8 cellular contexts compared by ENCODE assay signal in the genomic region with DNA sequence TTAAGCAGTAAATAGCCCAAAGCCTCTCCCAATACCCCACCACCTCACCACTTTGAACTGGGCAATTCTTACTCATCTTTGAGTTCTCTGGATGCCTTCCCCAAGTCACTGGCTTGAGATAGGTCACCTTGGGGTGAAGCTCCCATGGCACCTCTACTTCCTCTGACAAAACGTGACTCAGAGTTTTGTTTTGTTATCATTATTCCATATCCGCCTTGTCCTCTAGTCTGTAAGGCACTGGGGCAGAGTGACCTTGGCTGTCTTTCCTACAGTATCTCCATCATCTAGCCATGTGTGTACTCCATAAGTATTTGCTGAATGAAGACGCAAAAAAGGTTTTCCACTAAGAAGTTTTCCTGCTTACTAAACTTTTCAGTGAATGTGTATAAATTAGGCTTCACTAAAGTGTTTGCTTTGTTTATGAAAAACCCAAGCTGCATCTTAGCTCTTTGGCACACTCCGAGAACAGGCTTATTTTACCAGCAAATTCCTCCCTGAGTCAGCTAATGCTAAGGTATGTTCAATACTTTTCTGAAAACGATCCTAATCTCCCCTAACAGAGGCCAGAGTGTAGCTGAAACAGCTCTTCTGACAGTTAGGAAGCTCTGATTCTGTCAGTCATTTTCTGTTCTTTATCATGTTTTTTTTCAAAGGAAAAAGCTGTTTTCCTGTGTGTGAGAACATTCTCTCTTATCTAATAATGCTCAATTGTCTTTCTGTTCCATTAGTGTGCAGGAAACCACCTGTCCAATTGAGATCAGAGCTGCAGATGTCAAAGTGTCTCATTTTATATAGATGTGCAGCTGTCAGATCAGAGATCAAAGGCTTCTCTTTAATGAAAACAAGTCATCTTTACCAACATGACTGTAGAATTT. TPM values are rescaled to one million over a fixed set of nuclear protein-coding genes. Genes with fewer than 3 reads are reported as not detected.
DNase-seq lines count a peak whose midpoint lies in the region; ATAC-seq, FAIRE-seq and TF ChIP-seq lines count a peak whose summit lies in the region.

No MANE protein-coding gene starts in this region.

- POLR2A ChIA-PET in A549 (lab: Yijun Ruan, JAX) (no interaction called here), OCI-LY7 (lab: Charles Lee) (interaction anchor here (0.6 kb wide), 1 partner anchor 176 kb away, joined by 3 read pairs; no protein-coding TSS in a partner anchor)

- no peaks in the 10 kb centered on the region for H3K36me3 ChIP-seq in OCI-LY7 (ENCODE audit: insufficient read depth, low read length)

- intact Hi-C loops in OCI-LY7 (cut with micrococcal nuclease; ENCODE audit: unreplicated experiment): no loop called here

- H3K4me1 ChIP-seq in A549: peaks cover 8% of the 10 kb centered on the region; the same call in 2 of the 3 replicates
- H3K4me1 ChIP-seq in OCI-LY7 (ENCODE audit: insufficient read depth, low read length, poor library complexity, severe bottlenecking): no peaks in the 10 kb centered on the region

- H3K9me3 ChIP-seq in A549: no peaks in the 10 kb centered on the region
- H3K9me3 ChIP-seq in OCI-LY7 (ENCODE audit: low read length): no peaks in the 10 kb centered on the region

- H3K4me2 ChIP-seq in A549 (peak overlapping the region; percentile 36; the same call in 2 of the 3 replicates), OCI-LY7 (ENCODE audit: low read length) (no peak overlapping the region)

- H3K79me2 ChIP-seq in OCI-LY7 (ENCODE audit: insufficient read depth, low read depth, low read length): no peaks in the 10 kb centered on the region

- CTCF ChIA-PET in A549 (lab: Yijun Ruan, JAX) (interaction anchor here (1.7 kb wide), 1 partner anchor 52 kb away, joined by 4 read pairs; no protein-coding TSS in a partner anchor), OCI-LY7 (lab: Charles Lee; ENCODE audit: unreplicated experiment) (no interaction called here)

- no peaks in the 10 kb centered on the region for H3K9me2 ChIP-seq in OCI-LY7 (ENCODE audit: insufficient read depth, low read length)

- no peaks in the 10 kb centered on the region for H4K20me1 ChIP-seq in OCI-LY7 (ENCODE audit: insufficient read depth, low read length)

- no peak overlapping the region for H2AFZ ChIP-seq in OCI-LY7 (ENCODE audit: low read length)

- TF ChIP-seq POLR2A in A549 (IDR thresholded peaks at IDR 0.05; ENCODE audit: low read length) (no peak), H54 (IDR thresholded peaks at IDR 0.05; ENCODE audit: low read depth, low read length) (no peak)

- TF ChIP-seq EP300 in A549 (IDR thresholded peaks at IDR 0.05): no peak

- no peak for FAIRE-seq in A549 (lab: Jason Lieb, UNC)
- peak; percentile 86 for FAIRE-seq in H54 (lab: Jason Lieb, UNC)

- no peak for TF ChIP-seq RAD21 in A549 (conservative IDR thresholded peaks at IDR 0.05 in 1 of 2, IDR thresholded peaks at IDR 0.05 in 1 of 2)

- TF ChIP-seq CTCF in A549 (IDR thresholded peaks at IDR 0.05): no peak
- TF ChIP-seq CTCF in fibroblast of villous mesenchyme (IDR thresholded peaks at IDR 0.05; ENCODE audit: insufficient read depth, low read depth, low read length): no peak
- no peak for TF ChIP-seq CTCF in OCI-LY7 (conservative IDR thresholded peaks at IDR 0.05; ENCODE audit: low read length)

- no TSS peak for BruUV-seq in OCI-LY7 (replicated peaks; lab: Mats Ljungman, UMichigan)

- peak; percentile 5 to 43 for DNase-seq in A549 (ENCODE audit: low read depth in 1 of 2, low spot score in 1 of 2)
- peak; percentile 24 for DNase-seq in H54 (ENCODE audit: insufficient read length, low spot score)
- DNase-seq in activated CD4-positive, alpha-beta T cell treated with anti-CD3 and anti-CD28 coated beads, Interleukin-2, amount 50 U/mL, for 48 hours: peak; percentile 29 to 37
- DNase-seq in fibroblast of villous mesenchyme (ENCODE audit: low read depth): peak; percentile 60
- no peak for DNase-seq in ecto neural progenitor cell (ENCODE audit: low spot score)
- no peak for DNase-seq in NCI-H2196 treated with DMSO at 0.1 percent for 48 hours (lab: John Stamatoyannopoulos, UW; ENCODE audit: unreplicated experiment)
- DNase-seq in OCI-LY7 (ENCODE audit: low spot score): no peak
- DNase-seq in HK-2 (ENCODE audit: unreplicated experiment): no peak

- peak; percentile 62 to 68; a peak in 5 of 6 replicates for ATAC-seq in A549

- H3K4me3 ChIP-seq in A549 (no peak overlapping the region), fibroblast of villous mesenchyme (ENCODE audit: low read depth, low read length) (no peak overlapping the region), OCI-LY7 (ENCODE audit: low read depth, low read length, poor library complexity, severe bottlenecking) (no peak overlapping the region)

- 23% methylated on average over 5 of the region's 5 CpGs for WGBS in A549 (ENCODE audit: missing lambda C conversion rate)

- H3K27ac ChIP-seq in A549 (no peak overlapping the region), OCI-LY7 (ENCODE audit: low read depth, low read length, poor library complexity, severe bottlenecking) (no peak overlapping the region)

TF ChIP-seq in A549, 52 proteins besides CTCF, POLR2A, EP300 and RAD21:
- TF ChIP-seq NR3C1 (IDR thresholded peaks at IDR 0.05): no peak
- TF ChIP-seq ESRRA (IDR thresholded peaks at IDR 0.05; ENCODE audit: borderline replicate concordance, low read length): no peak
- no peak for TF ChIP-seq GATA3 (IDR thresholded peaks at IDR 0.05; ENCODE audit: borderline replicate concordance)
- TF ChIP-seq CHD2 (IDR thresholded peaks at IDR 0.05; ENCODE audit: low read length, partially characterized antibody): no peak
- TF ChIP-seq USF2 (IDR thresholded peaks at IDR 0.05): no peak

RNA-seq across cellular contexts. Expression of gene TSPAN5, which starts 30.2 kb away (rescaled TPM):
- polyA plus RNA-seq in A549 (2011; rRNA removed) (10.6 and 12.4 TPM in 2 replicates), A549 (2017; fragmentation: RNase III; extraction: RNeasy Plus Mini Kit Qiagen cat#74134 plus additional on column Dnase treatment) (7.4 to 9.5 TPM (median 9.0 TPM) in 3 replicates)
- polyA plus RNA-seq in A549 (2012; cell fraction: cytosol; rRNA removed): 2.8 and 3.6 TPM in 2 replicates
- 2.8 and 3.3 TPM in 2 replicates for polyA plus RNA-seq in A549 (2012; cell fraction: nucleus; rRNA removed)
- polyA minus RNA-seq in A549 (2011; rRNA and poly(A)+ RNA removed): 7.4 and 7.5 TPM in 2 replicates
- total RNA-seq in fibroblast of villous mesenchyme (46.1 and 50.5 TPM in 2 replicates), OCI-LY7 (2022) (not detected in 2 replicates)
- not detected in 2 replicates for total RNA-seq in OCI-LY7 (2014; rRNA removed; shearing (Covaris generic))

Comparison
In these comparisons a context has a peak if more than half of its experiments do, and no peak if none do; other contexts are left out.
1. DNase-seq: peak in A549 (2 of 2), H54 (single experiment), activated CD4-positive, alpha-beta T cell treated with anti-CD3 and anti-CD28 coated beads, Interleukin-2, amount 50 U/mL, for 48 hours (2 of 2) and fibroblast of villous mesenchyme (single experiment); none in ecto neural progenitor cell (single experiment), NCI-H2196 treated with DMSO at 0.1 percent for 48 hours (single experiment), OCI-LY7 (single experiment) and HK-2 (single experiment).
2. RNA of gene TSPAN5, which starts 30.2 kb away (total RNA-seq): 46.1 to 50.5 TPM in fibroblast of villous mesenchyme; not detected in OCI-LY7; every median in the first group is over 10 times any median in the second.